ENCODE assay signal across 1 cellular context in the genomic region with DNA sequence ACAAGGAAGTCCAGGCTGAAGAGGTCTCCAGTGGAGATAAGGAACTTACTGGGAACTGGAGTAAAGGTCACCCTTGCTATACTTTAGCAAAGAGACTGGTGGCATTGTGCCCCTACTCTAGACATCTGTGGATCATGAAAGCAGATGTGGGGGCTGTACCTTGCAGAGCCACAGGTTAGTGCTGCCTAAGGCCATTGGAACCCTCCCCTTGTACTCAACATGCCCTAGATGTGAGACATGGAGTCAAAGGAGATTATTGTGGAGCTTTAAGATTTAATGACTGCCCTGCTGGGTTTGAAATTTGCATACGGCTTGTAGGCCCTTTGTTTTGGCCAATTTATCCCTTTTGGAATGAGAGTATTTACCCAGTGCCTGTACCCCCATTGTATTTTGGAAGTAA.
TF ChIP-seq lines count a peak whose summit lies in the region.

No MANE protein-coding gene starts in this region.

TF ChIP-seq in WTC11, 78 proteins besides CTCF, POLR2A, EP300 and RAD21 (continued from another document):
- TF ChIP-seq, protein P1, sequence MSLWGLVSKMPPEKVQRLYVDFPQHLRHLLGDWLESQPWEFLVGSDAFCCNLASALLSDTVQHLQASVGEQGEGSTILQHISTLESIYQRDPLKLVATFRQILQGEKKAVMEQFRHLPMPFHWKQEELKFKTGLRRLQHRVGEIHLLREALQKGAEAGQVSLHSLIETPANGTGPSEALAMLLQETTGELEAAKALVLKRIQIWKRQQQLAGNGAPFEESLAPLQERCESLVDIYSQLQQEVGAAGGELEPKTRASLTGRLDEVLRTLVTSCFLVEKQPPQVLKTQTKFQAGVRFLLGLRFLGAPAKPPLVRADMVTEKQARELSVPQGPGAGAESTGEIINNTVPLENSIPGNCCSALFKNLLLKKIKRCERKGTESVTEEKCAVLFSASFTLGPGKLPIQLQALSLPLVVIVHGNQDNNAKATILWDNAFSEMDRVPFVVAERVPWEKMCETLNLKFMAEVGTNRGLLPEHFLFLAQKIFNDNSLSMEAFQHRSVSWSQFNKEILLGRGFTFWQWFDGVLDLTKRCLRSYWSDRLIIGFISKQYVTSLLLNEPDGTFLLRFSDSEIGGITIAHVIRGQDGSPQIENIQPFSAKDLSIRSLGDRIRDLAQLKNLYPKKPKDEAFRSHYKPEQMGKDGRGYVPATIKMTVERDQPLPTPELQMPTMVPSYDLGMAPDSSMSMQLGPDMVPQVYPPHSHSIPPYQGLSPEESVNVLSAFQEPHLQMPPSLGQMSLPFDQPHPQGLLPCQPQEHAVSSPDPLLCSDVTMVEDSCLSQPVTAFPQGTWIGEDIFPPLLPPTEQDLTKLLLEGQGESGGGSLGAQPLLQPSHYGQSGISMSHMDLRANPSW (CRISPR knock-in tag; conservative IDR thresholded peaks at IDR 0.05; ENCODE audit: low read depth): no peak
- TF ChIP-seq ZNF219 (CRISPR knock-in tag; IDR thresholded peaks at IDR 0.05; ENCODE audit: borderline replicate concordance): no peak
- TF ChIP-seq TP53 (CRISPR knock-in tag; IDR thresholded peaks at IDR 0.05): no peak
- TF ChIP-seq, protein P2, sequence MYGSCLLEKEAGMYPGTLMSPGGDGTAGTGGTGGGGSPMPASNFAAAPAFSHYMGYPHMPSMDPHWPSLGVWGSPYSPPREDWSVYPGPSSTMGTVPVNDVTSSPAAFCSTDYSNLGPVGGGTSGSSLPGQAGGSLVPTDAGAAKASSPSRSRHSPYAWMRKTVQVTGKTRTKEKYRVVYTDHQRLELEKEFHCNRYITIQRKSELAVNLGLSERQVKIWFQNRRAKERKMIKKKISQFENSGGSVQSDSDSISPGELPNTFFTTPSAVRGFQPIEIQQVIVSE (CRISPR knock-in tag; IDR thresholded peaks at IDR 0.05; ENCODE audit: borderline replicate concordance): no peak
- TF ChIP-seq ZNF416 (CRISPR knock-in tag; IDR thresholded peaks at IDR 0.05): no peak
- TF ChIP-seq PRRX2 (CRISPR knock-in tag; IDR thresholded peaks at IDR 0.05): no peak
TF ChIP-seq in WTC11: peak in this region for 0.
